9 cellular contexts compared by ENCODE assay signal in the genomic region with DNA sequence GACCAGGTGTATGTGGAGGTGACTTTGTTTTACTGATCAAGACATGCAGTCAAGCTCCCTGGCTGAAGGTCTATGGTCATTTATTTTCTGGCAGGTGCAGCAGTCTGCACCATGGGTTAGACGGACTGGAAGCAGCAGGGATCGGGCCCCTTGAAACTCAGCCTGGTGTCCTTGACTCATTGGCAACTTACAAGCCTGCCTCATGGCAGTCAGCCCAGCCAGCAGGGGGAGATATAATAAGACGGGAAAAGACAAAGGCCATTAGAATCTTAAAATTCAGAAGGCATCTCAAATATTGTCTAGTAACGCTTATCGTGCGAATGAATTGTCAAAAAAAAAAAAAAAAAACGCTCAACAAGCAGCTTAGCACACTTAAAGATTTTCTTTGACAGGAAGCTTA.
DNase-seq lines count a peak whose midpoint lies in the region; ATAC-seq, FAIRE-seq and TF ChIP-seq lines count a peak whose summit lies in the region.
"Had no signal": no experiment of that assay in that cellular context is flagged by ENCODE, and none has a peak within 500 bp of the region (broad histone marks: within the 10 kb centered on the region; RNA-seq: fewer than 3 reads in every experiment).

No MANE protein-coding gene starts in this region.

- H3K27ac ChIP-seq in astrocyte (ENCODE audit: low read depth, low read length) (no peak overlapping the region), right lobe of liver (no peak overlapping the region)

- H3K4me2 ChIP-seq in astrocyte (ENCODE audit: low read length) = no peak overlapping the region

- ATAC-seq in right lobe of liver = no peak
- no peak for ATAC-seq in stimulated activated memory B cell treated with anti-CD40 and anti-IgM and Interleukin-4, amounts not matched to agents 10 μg/mL and 1 μg/mL and 100 μg/mL, for 72 hours

- H4K20me1 ChIP-seq in astrocyte (ENCODE audit: insufficient read depth, low read length) = no peaks in the 10 kb centered on the region

- H3K27ac Mint-ChIP-seq in astrocyte (ENCODE audit: unreplicated experiment) = no peak overlapping the region
- H3K27ac Mint-ChIP-seq in stimulated activated memory B cell treated with anti-CD40 and anti-IgM and Interleukin-4, amounts not matched to agents 10 μg/mL and 1 μg/mL and 100 μg/mL, for 72 hours = no peak overlapping the region

- WGBS in right lobe of liver (ENCODE audit: insufficient coverage, low coverage, low lambda C conversion rate, missing lambda C conversion rate) = 41% methylated on average over 7 of the region's 7 CpGs

- H3K4me3 ChIP-seq in astrocyte (ENCODE audit: insufficient read depth, low read depth, low read length) = no peak overlapping the region
- H3K4me3 ChIP-seq in right lobe of liver = no peak overlapping the region

- CTCF ChIA-PET in HEK293T (lab: Yijun Ruan, JAX) = interaction anchor here (0.7 to 1.2 kb wide), 4 partner anchors 135 to 725 kb away, joined by 3 to 4 read pairs (median 4); partner anchors contain the start of gene DDX18

- H3K4me1 ChIP-seq in astrocyte (ENCODE audit: insufficient read depth, low read length) = no peaks in the 10 kb centered on the region
- no peaks in the 10 kb centered on the region for H3K4me1 ChIP-seq in right lobe of liver

- H3K27me3 ChIP-seq in astrocyte (ENCODE audit: insufficient read depth, low read length) (peaks cover 5% of the 10 kb centered on the region), right lobe of liver (no peaks in the 10 kb centered on the region)

- DNase-seq in D721Med (ENCODE audit: insufficient read length, low spot score) (no peak), HEK293T (ENCODE audit: extremely low spot score) (peak; percentile 20), astrocyte (ENCODE audit: low read depth) (peak; percentile 25), right lobe of liver (no peak), NCI-H226 (no peak), DMS153 (lab: John Stamatoyannopoulos, UW) (no peak), NOMO-1 (lab: John Stamatoyannopoulos, UW; ENCODE audit: unreplicated experiment in 2 of 2) (no peak)
- DNase-seq: NCI-H146 had no signal

- H3K4me1 Mint-ChIP-seq in astrocyte (ENCODE audit: low read depth, unreplicated experiment) = no peaks in the 10 kb centered on the region
- peaks cover 7% of the 10 kb centered on the region for H3K4me1 Mint-ChIP-seq in stimulated activated memory B cell treated with anti-CD40 and anti-IgM and Interleukin-4, amounts not matched to agents 10 μg/mL and 1 μg/mL and 100 μg/mL, for 72 hours

- H3K36me3 ChIP-seq in astrocyte (ENCODE audit: insufficient read depth, low read length) = no peaks in the 10 kb centered on the region
- H3K36me3 ChIP-seq in right lobe of liver = no peaks in the 10 kb centered on the region

- peak; percentile 33 for TF ChIP-seq CTCF in D721Med (IDR thresholded peaks at IDR 0.05; ENCODE audit: insufficient read depth, missing control alignments)
- TF ChIP-seq CTCF in astrocyte (IDR thresholded peaks at IDR 0.05; ENCODE audit: insufficient read depth, low read depth, low read length) = peak; percentile 41
- TF ChIP-seq CTCF in right lobe of liver (IDR thresholded peaks at IDR 0.05) = peak in 3 of 4 donors; percentile 19 to 34 (median 24)

- intact Hi-C loops in right lobe of liver (cut with DNase I) = no loop called here

- peaks cover 12% of the 10 kb centered on the region for H3K9me3 Mint-ChIP-seq in astrocyte (ENCODE audit: unreplicated experiment)
- no peaks in the 10 kb centered on the region for H3K9me3 Mint-ChIP-seq in stimulated activated memory B cell treated with anti-CD40 and anti-IgM and Interleukin-4, amounts not matched to agents 10 μg/mL and 1 μg/mL and 100 μg/mL, for 72 hours

- FAIRE-seq in D721Med (lab: Jason Lieb, UNC) = no peak
- FAIRE-seq in astrocyte (lab: Jason Lieb, UNC) = no peak

- peaks cover 18% of the 10 kb centered on the region for H3K27me3 Mint-ChIP-seq in astrocyte (ENCODE audit: low read depth, unreplicated experiment)
- H3K27me3 Mint-ChIP-seq in stimulated activated memory B cell treated with anti-CD40 and anti-IgM and Interleukin-4, amounts not matched to agents 10 μg/mL and 1 μg/mL and 100 μg/mL, for 72 hours = no peaks in the 10 kb centered on the region

- POLR2A ChIA-PET in HEK293T (lab: Yijun Ruan, JAX) = no interaction called here

- H2AFZ ChIP-seq in astrocyte (ENCODE audit: low read depth, low read length) = no peak overlapping the region

- TF ChIP-seq POLR2A in right lobe of liver (IDR thresholded peaks at IDR 0.05) = no peak

- H3K79me2 ChIP-seq in astrocyte (ENCODE audit: insufficient read depth, low read length) = no peaks in the 10 kb centered on the region

- H3K9me3 ChIP-seq in astrocyte (ENCODE audit: insufficient read depth, low read depth, low read length) (no peaks in the 10 kb centered on the region), right lobe of liver (no peaks in the 10 kb centered on the region)

- no peak overlapping the region for H3K9ac ChIP-seq in astrocyte (ENCODE audit: low read length)

- H3K4me3 Mint-ChIP-seq in astrocyte (ENCODE audit: unreplicated experiment) = no peak overlapping the region
- no peak overlapping the region for H3K4me3 Mint-ChIP-seq in stimulated activated memory B cell treated with anti-CD40 and anti-IgM and Interleukin-4, amounts not matched to agents 10 μg/mL and 1 μg/mL and 100 μg/mL, for 72 hours

- peaks cover 4% of the 10 kb centered on the region for H3K36me3 Mint-ChIP-seq in astrocyte (ENCODE audit: low read depth, unreplicated experiment)
- no peaks in the 10 kb centered on the region for H3K36me3 Mint-ChIP-seq in stimulated activated memory B cell treated with anti-CD40 and anti-IgM and Interleukin-4, amounts not matched to agents 10 μg/mL and 1 μg/mL and 100 μg/mL, for 72 hours

TF ChIP-seq in HEK293T, 16 proteins besides CTCF, POLR2A, EP300 and RAD21:
- TF ChIP-seq ZNF384 (IDR thresholded peaks at IDR 0.05) (no peak), SUZ12 (IDR thresholded peaks at IDR 0.05) (no peak)

Comparison
In these comparisons a context has a peak if more than half of its experiments do, and no peak if none do; other contexts are left out.
1. DNase-seq: peak in HEK293T (single experiment) and astrocyte (single experiment); none in D721Med (single experiment), right lobe of liver (0 of 3), NCI-H226 (single experiment), DMS153 (single experiment) and NOMO-1 (0 of 2).
2. Peak in every context shown above with its lines, with median percentiles within 50 percentile points of each other: CTCF ChIP-seq.